Comparison of ENCODE assay signal across 21 cellular contexts in genomic region chr2:216148983-216149382, GRCh38.
"Had no signal": no experiment of that assay in that cellular context is flagged by ENCODE, and none has a peak within 500 bp of the region (broad histone marks: within the 10 kb centered on the region; RNA-seq: fewer than 3 reads in every experiment).

No MANE protein-coding gene starts in this region.

- H3K9me3 Mint-ChIP-seq: activated naive CD8-positive, alpha-beta T cell treated with anti-CD3 and anti-CD28 coated beads, Interleukin-2, amount 10 ng/mL, durations not matched to agents 7 days and 5 days; nephron; T-helper 1 cell treated with Interleukin-12 subunit alpha and Interleukin-12 subunit beta and Interleukin-4 antibody, amounts not matched to agents 30 μg/mL and 1 μg/mL, for 36 hours; type B pancreatic cell had no signal

- H3K9me3 ChIP-seq: body of pancreas, lower lobe of right lung, testis had no signal

- H3K27ac ChIP-seq: body of pancreas, lower lobe of right lung, testis had no signal

- H3K4me1 Mint-ChIP-seq: nephron had no signal

- H3K27me3 Mint-ChIP-seq: activated naive CD8-positive, alpha-beta T cell treated with anti-CD3 and anti-CD28 coated beads, Interleukin-2, amount 10 ng/mL, durations not matched to agents 7 days and 5 days; type B pancreatic cell had no signal

- H3K27me3 ChIP-seq: body of pancreas, testis had no signal

- H3K4me3 Mint-ChIP-seq: activated naive CD8-positive, alpha-beta T cell treated with anti-CD3 and anti-CD28 coated beads, Interleukin-2, amount 10 ng/mL, durations not matched to agents 7 days and 5 days; nephron; T-helper 1 cell treated with Interleukin-12 subunit alpha and Interleukin-12 subunit beta and Interleukin-4 antibody, amounts not matched to agents 30 μg/mL and 1 μg/mL, for 36 hours; type B pancreatic cell had no signal

- DNase-seq: activated CD4-positive, alpha-beta T cell treated with anti-CD3 and anti-CD28 coated beads for 48 hours; activated CD4-positive, CD25-positive, alpha-beta regulatory T cell; activated CD8-positive, alpha-beta memory T cell treated with anti-CD3 and anti-CD28 coated beads for 24 hours; activated CD8-positive, alpha-beta memory T cell treated with anti-CD3 and anti-CD28 coated beads, Interleukin-2, amount 50 U/mL, for 48 hours; activated naive CD8-positive, alpha-beta T cell treated with anti-CD3 and anti-CD28 coated beads, Interleukin-2, amount 10 ng/mL, durations not matched to agents 7 days and 5 days; amygdala; body of pancreas; caudate nucleus; foreskin melanocyte; glutamatergic neuron; hippocampal formation; islet precursor cell; lower lobe of right lung; occipital lobe; posterior cingulate gyrus; retina; SIG-M5; testis had no signal

- H3K27ac Mint-ChIP-seq: activated naive CD8-positive, alpha-beta T cell treated with anti-CD3 and anti-CD28 coated beads, Interleukin-2, amount 10 ng/mL, durations not matched to agents 7 days and 5 days; nephron; T-helper 1 cell treated with Interleukin-12 subunit alpha and Interleukin-12 subunit beta and Interleukin-4 antibody, amounts not matched to agents 30 μg/mL and 1 μg/mL, for 36 hours; type B pancreatic cell had no signal

- ATAC-seq: body of pancreas, lower lobe of right lung had no signal
